Comparison of ENCODE assay signal across 1 cellular context in the genomic region with DNA sequence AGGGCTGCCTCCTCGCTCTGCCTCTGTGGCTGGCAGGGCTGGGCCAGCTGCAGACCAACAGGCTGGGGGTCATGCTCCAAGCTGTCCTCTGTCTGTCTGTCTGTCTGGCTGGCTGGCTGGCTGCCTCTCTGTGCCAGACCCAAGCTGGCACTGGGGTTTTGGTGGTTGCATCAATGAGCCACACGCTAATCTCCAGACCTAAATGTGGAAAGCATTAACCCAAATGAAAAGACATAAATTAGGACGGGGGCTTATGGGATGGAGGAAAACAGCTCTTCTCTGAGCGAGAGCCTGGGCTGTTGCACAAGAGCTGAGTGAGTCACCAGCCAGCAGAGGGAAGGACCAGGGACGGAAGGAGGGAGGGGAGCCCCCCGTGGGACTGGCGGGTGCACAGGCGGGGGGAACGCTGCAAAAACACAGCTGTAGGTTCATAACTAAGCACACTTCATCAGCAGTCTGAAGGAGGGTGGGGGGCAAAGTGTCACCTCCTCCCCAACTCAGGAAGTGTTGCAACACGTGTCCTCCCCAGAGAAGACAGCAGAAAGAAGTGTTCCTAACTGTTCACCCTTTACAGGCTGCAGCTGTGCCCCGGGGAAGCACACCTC.
A peak's percentile ranks its signal among the peaks of the same experiment; 100 is the strongest.
TF ChIP-seq lines count a peak whose summit lies in the region.

No MANE protein-coding gene starts in this region.

TF ChIP-seq in HEK293, 187 proteins besides CTCF, POLR2A, EP300 and RAD21 (continued from another document and continues in another):
- TF ChIP-seq, protein P1, sequence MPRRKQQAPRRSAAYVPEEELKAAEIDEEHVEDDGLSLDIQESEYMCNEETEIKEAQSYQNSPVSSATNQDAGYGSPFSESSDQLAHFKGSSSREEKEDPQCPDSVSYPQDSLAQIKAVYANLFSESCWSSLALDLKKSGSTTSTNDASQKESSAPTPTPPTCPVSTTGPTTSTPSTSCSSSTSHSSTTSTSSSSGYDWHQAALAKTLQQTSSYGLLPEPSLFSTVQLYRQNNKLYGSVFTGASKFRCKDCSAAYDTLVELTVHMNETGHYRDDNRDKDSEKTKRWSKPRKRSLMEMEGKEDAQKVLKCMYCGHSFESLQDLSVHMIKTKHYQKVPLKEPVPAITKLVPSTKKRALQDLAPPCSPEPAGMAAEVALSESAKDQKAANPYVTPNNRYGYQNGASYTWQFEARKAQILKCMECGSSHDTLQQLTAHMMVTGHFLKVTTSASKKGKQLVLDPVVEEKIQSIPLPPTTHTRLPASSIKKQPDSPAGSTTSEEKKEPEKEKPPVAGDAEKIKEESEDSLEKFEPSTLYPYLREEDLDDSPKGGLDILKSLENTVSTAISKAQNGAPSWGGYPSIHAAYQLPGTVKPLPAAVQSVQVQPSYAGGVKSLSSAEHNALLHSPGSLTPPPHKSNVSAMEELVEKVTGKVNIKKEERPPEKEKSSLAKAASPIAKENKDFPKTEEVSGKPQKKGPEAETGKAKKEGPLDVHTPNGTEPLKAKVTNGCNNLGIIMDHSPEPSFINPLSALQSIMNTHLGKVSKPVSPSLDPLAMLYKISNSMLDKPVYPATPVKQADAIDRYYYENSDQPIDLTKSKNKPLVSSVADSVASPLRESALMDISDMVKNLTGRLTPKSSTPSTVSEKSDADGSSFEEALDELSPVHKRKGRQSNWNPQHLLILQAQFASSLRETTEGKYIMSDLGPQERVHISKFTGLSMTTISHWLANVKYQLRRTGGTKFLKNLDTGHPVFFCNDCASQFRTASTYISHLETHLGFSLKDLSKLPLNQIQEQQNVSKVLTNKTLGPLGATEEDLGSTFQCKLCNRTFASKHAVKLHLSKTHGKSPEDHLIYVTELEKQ (tag by site-specific recombination; IDR thresholded peaks at IDR 0.05; ENCODE audit: borderline replicate concordance), result peak; percentile 11; the same call in 1 of the 2 replicates
- TF ChIP-seq, protein P2, sequence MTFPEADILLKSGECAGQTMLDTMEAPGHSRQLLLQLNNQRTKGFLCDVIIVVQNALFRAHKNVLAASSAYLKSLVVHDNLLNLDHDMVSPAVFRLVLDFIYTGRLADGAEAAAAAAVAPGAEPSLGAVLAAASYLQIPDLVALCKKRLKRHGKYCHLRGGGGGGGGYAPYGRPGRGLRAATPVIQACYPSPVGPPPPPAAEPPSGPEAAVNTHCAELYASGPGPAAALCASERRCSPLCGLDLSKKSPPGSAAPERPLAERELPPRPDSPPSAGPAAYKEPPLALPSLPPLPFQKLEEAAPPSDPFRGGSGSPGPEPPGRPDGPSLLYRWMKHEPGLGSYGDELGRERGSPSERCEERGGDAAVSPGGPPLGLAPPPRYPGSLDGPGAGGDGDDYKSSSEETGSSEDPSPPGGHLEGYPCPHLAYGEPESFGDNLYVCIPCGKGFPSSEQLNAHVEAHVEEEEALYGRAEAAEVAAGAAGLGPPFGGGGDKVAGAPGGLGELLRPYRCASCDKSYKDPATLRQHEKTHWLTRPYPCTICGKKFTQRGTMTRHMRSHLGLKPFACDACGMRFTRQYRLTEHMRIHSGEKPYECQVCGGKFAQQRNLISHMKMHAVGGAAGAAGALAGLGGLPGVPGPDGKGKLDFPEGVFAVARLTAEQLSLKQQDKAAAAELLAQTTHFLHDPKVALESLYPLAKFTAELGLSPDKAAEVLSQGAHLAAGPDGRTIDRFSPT (tag by site-specific recombination; IDR thresholded peaks at IDR 0.05), result peak; percentile 76
- TF ChIP-seq, protein P3, sequence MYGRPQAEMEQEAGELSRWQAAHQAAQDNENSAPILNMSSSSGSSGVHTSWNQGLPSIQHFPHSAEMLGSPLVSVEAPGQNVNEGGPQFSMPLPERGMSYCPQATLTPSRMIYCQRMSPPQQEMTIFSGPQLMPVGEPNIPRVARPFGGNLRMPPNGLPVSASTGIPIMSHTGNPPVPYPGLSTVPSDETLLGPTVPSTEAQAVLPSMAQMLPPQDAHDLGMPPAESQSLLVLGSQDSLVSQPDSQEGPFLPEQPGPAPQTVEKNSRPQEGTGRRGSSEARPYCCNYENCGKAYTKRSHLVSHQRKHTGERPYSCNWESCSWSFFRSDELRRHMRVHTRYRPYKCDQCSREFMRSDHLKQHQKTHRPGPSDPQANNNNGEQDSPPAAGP (tag by site-specific recombination; IDR thresholded peaks at IDR 0.05), result peak; percentile 88
- TF ChIP-seq YY2 (tag by site-specific recombination; IDR thresholded peaks at IDR 0.05) (no peak), ZNF558 (tag by site-specific recombination; IDR thresholded peaks at IDR 0.05) (no peak), ZBTB21 (tag by site-specific recombination; IDR thresholded peaks at IDR 0.05) (peak; percentile 26; the same call in 1 of the 2 replicates), ZNF626 (tag by site-specific recombination; IDR thresholded peaks at IDR 0.05) (no peak), ZNF768 (tag by site-specific recombination; IDR thresholded peaks at IDR 0.05) (no peak), ZNF394 (tag by site-specific recombination; IDR thresholded peaks at IDR 0.05; ENCODE audit: borderline replicate concordance) (peak; percentile 23; the same call in 1 of the 2 replicates), ZNF350 (tag by site-specific recombination; IDR thresholded peaks at IDR 0.05) (no peak), ZNF544 (tag by site-specific recombination; IDR thresholded peaks at IDR 0.05) (no peak), ZNF701 (tag by site-specific recombination; IDR thresholded peaks at IDR 0.05) (0 out of 2 replicates have a peak, but pooled peaks have one; percentile 16), ZNF146 (tag by site-specific recombination; IDR thresholded peaks at IDR 0.05) (no peak), BCL11A (tag by site-specific recombination; IDR thresholded peaks at IDR 0.05; ENCODE audit: low read depth) (no peak), ZNF335 (tag by site-specific recombination; conservative IDR thresholded peaks at IDR 0.05) (peak; percentile 56), ZFHX2 (tag by site-specific recombination; conservative IDR thresholded peaks at IDR 0.05) (0 out of 2 replicates have a peak, but pooled peaks have one; percentile 6), ZNF585B (tag by site-specific recombination; IDR thresholded peaks at IDR 0.05) (no peak), ZNF341 (tag by site-specific recombination; IDR thresholded peaks at IDR 0.05; ENCODE audit: low read depth) (peak; percentile 93), ZIC2 (tag by site-specific recombination; IDR thresholded peaks at IDR 0.05) (peak; percentile 85), ZNF792 (tag by site-specific recombination; IDR thresholded peaks at IDR 0.05) (no peak), ZNF560 (tag by site-specific recombination; IDR thresholded peaks at IDR 0.05; ENCODE audit: borderline replicate concordance) (no peak), ZNF530 (tag by site-specific recombination; IDR thresholded peaks at IDR 0.05; ENCODE audit: low read depth) (no peak), IKZF3 (tag by site-specific recombination; IDR thresholded peaks at IDR 0.05) (peak; percentile 60; the same call in 1 of the 2 replicates)
- TF ChIP-seq, protein P4, sequence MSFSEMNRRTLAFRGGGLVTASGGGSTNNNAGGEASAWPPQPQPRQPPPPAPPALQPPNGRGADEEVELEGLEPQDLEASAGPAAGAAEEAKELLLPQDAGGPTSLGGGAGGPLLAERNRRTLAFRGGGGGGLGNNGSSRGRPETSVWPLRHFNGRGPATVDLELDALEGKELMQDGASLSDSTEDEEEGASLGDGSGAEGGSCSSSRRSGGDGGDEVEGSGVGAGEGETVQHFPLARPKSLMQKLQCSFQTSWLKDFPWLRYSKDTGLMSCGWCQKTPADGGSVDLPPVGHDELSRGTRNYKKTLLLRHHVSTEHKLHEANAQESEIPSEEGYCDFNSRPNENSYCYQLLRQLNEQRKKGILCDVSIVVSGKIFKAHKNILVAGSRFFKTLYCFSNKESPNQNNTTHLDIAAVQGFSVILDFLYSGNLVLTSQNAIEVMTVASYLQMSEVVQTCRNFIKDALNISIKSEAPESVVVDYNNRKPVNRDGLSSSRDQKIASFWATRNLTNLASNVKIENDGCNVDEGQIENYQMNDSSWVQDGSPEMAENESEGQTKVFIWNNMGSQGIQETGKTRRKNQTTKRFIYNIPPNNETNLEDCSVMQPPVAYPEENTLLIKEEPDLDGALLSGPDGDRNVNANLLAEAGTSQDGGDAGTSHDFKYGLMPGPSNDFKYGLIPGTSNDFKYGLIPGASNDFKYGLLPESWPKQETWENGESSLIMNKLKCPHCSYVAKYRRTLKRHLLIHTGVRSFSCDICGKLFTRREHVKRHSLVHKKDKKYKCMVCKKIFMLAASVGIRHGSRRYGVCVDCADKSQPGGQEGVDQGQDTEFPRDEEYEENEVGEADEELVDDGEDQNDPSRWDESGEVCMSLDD (tag by site-specific recombination; IDR thresholded peaks at IDR 0.05), result no peak
- TF ChIP-seq, protein P5, sequence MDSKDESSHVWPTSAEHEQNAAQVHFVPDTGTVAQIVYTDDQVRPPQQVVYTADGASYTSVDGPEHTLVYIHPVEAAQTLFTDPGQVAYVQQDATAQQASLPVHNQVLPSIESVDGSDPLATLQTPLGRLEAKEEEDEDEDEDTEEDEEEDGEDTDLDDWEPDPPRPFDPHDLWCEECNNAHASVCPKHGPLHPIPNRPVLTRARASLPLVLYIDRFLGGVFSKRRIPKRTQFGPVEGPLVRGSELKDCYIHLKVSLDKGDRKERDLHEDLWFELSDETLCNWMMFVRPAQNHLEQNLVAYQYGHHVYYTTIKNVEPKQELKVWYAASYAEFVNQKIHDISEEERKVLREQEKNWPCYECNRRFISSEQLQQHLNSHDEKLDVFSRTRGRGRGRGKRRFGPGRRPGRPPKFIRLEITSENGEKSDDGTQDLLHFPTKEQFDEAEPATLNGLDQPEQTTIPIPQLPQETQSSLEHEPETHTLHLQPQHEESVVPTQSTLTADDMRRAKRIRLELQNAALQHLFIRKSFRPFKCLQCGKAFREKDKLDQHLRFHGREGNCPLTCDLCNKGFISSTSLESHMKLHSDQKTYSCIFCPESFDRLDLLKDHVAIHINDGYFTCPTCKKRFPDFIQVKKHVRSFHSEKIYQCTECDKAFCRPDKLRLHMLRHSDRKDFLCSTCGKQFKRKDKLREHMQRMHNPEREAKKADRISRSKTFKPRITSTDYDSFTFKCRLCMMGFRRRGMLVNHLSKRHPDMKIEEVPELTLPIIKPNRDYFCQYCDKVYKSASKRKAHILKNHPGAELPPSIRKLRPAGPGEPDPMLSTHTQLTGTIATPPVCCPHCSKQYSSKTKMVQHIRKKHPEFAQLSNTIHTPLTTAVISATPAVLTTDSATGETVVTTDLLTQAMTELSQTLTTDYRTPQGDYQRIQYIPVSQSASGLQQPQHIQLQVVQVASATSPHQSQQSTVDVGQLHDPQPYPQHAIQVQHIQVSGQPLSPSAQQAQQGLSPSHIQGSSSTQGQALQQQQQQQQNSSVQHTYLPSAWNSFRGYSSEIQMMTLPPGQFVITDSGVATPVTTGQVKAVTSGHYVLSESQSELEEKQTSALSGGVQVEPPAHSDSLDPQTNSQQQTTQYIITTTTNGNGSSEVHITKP (tag by site-specific recombination; IDR thresholded peaks at IDR 0.05), result peak; percentile 98
- TF ChIP-seq, protein P6, sequence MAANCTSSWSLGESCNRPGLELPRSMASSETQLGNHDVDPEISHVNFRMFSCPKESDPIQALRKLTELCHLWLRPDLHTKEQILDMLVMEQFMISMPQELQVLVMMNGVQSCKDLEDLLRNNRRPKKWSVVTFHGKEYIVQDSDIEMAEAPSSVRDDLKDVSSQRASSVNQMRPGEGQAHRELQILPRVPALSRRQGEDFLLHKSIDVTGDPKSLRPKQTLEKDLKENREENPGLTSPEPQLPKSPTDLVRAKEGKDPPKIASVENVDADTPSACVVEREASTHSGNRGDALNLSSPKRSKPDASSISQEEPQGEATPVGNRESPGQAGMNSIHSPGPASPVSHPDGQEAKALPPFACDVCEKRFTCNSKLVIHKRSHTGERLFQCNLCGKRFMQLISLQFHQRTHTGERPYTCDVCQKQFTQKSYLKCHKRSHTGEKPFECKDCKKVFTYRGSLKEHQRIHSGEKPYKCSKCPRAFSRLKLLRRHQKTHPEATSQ (tag by site-specific recombination; IDR thresholded peaks at IDR 0.05), result no peak
- TF ChIP-seq, protein P7, sequence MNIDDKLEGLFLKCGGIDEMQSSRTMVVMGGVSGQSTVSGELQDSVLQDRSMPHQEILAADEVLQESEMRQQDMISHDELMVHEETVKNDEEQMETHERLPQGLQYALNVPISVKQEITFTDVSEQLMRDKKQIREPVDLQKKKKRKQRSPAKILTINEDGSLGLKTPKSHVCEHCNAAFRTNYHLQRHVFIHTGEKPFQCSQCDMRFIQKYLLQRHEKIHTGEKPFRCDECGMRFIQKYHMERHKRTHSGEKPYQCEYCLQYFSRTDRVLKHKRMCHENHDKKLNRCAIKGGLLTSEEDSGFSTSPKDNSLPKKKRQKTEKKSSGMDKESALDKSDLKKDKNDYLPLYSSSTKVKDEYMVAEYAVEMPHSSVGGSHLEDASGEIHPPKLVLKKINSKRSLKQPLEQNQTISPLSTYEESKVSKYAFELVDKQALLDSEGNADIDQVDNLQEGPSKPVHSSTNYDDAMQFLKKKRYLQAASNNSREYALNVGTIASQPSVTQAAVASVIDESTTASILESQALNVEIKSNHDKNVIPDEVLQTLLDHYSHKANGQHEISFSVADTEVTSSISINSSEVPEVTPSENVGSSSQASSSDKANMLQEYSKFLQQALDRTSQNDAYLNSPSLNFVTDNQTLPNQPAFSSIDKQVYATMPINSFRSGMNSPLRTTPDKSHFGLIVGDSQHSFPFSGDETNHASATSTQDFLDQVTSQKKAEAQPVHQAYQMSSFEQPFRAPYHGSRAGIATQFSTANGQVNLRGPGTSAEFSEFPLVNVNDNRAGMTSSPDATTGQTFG (tag by site-specific recombination; IDR thresholded peaks at IDR 0.05; ENCODE audit: borderline replicate concordance), result no peak
- TF ChIP-seq, protein P8, sequence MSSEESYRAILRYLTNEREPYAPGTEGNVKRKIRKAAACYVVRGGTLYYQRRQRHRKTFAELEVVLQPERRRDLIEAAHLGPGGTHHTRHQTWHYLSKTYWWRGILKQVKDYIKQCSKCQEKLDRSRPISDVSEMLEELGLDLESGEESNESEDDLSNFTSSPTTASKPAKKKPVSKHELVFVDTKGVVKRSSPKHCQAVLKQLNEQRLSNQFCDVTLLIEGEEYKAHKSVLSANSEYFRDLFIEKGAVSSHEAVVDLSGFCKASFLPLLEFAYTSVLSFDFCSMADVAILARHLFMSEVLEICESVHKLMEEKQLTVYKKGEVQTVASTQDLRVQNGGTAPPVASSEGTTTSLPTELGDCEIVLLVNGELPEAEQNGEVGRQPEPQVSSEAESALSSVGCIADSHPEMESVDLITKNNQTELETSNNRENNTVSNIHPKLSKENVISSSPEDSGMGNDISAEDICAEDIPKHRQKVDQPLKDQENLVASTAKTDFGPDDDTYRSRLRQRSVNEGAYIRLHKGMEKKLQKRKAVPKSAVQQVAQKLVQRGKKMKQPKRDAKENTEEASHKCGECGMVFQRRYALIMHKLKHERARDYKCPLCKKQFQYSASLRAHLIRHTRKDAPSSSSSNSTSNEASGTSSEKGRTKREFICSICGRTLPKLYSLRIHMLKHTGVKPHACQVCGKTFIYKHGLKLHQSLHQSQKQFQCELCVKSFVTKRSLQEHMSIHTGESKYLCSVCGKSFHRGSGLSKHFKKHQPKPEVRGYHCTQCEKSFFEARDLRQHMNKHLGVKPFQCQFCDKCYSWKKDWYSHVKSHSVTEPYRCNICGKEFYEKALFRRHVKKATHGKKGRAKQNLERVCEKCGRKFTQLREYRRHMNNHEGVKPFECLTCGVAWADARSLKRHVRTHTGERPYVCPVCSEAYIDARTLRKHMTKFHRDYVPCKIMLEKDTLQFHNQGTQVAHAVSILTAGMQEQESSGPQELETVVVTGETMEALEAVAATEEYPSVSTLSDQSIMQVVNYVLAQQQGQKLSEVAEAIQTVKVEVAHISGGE (tag by site-specific recombination; conservative IDR thresholded peaks at IDR 0.05; ENCODE audit: low read depth), result peak; percentile 40; the same call in 1 of the 2 replicates
